Comparison of ENCODE assay signal across 18 cellular contexts in the genomic region with DNA sequence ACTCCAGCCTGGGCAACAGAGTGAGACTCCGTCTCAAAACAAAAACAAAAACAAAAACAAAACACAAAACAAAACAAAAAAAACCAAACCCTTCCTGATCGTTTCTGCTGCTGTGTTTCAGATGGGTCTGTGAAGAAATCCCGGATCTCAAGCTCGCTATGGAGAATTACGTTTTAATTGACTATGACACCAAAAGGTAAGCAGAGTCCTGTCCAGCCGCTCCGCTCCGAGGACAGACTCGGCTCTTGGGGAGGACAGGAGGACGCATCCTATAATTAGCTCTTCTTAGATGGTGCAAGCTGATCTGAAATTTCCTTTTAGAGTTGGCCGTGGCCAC. TPM values are rescaled to one million over a fixed set of nuclear protein-coding genes. Genes with fewer than 3 reads are reported as not detected.
DNase-seq lines count a peak whose midpoint lies in the region; ATAC-seq and TF ChIP-seq lines count a peak whose summit lies in the region.
"Had no signal": no experiment of that assay in that cellular context is flagged by ENCODE, and none has a peak within 500 bp of the region (broad histone marks: within the 10 kb centered on the region; RNA-seq: fewer than 3 reads in every experiment).

No MANE protein-coding gene starts in this region.

- no peak overlapping the region for H3K23ac ChIP-seq in H9 (ENCODE audit: insufficient read length, low read depth, low read length)

- H2AFZ ChIP-seq in H9 (ENCODE audit: low read length), result no peak overlapping the region

- H2BK120ac ChIP-seq in H9 (ENCODE audit: low read depth, low read length, poor library complexity, severe bottlenecking), result no peak overlapping the region

- H3K36me3 ChIP-seq in muscle layer of duodenum (ENCODE audit: control insufficient read depth in 1 of 2, insufficient read depth in 2 of 2, low read length in 2 of 2) (peaks cover 5 to 38% of the 10 kb centered on the region in 2 donors), stomach (peaks cover 29 to 95% (median 81%) of the 10 kb centered on the region in 4 donors)

- no peak overlapping the region for H2BK15ac ChIP-seq in H9 (ENCODE audit: low read depth, low read length)

- H3K79me2 ChIP-seq in H9 (ENCODE audit: insufficient read depth, low read length), result peaks cover 2% of the 10 kb centered on the region; the same call in 1 of the 2 replicates

- no peak overlapping the region for H3K14ac ChIP-seq in H9 (ENCODE audit: insufficient read depth, low read length)

- WGBS in H9 (ENCODE audit: extremely low coverage, insufficient read length, low lambda C conversion rate), result no CpG with 5 or more reads among the region's 11 CpGs
- 48 to 76% (median 62%) methylated on average over 11 of the region's 11 CpGs for whole genome bisulfite sequencing in stomach, 5 donors

- no peaks in the 10 kb centered on the region for H4K20me1 ChIP-seq in H9 (ENCODE audit: control insufficient read depth, insufficient read depth, insufficient read length)

- no peak overlapping the region for H3K4ac ChIP-seq in H9 (ENCODE audit: low read depth, low read length)

- peak overlapping the region; percentile 16 for H3K4me3 ChIP-seq in choroid plexus epithelial cell (ENCODE audit: low read depth, low read length)
- H3K4me3 ChIP-seq in muscle layer of duodenum (ENCODE audit: low read depth in 1 of 2, low read length in 2 of 2), result peak overlapping the region; percentile 4 to 28
- H3K4me3 ChIP-seq in stomach, result no peak overlapping the region
- H3K4me3 ChIP-seq: adrenal gland, HAP-1 had no signal

- peaks cover 3% of the 10 kb centered on the region for H3K79me1 ChIP-seq in H9 (ENCODE audit: insufficient read depth, low read depth, low read length, poor library complexity, severe bottlenecking)

- H3K4me3 Mint-ChIP-seq in H9, result no peak overlapping the region
- H3K4me3 Mint-ChIP-seq: activated CD4-positive, alpha-beta T cell treated with anti-CD3 and anti-CD28 coated beads, Interleukin-2, amount 10 ng/mL, durations not matched to agents 24 days and 14 days; B cell; naive B cell had no signal

- no peak overlapping the region for H3K9ac ChIP-seq in H9 (ENCODE audit: extremely low read depth, insufficient read length, low read length)

- H3T11ph ChIP-seq in H9 (ENCODE audit: low read length), result no peak overlapping the region

- TF ChIP-seq EP300 in stomach (IDR thresholded peaks at IDR 0.05), result no peak

- intact Hi-C loops in stomach (cut with DNase I; ENCODE audit: low total_unique reads), result no loop called here

- H3K27ac Mint-ChIP-seq in H9, result peak overlapping the region; percentile 69 to 91 (median 74); a peak in 5 of 7 replicates
- H3K27ac Mint-ChIP-seq: activated CD4-positive, alpha-beta T cell treated with anti-CD3 and anti-CD28 coated beads, Interleukin-2, amount 10 ng/mL, durations not matched to agents 24 days and 14 days; B cell had no signal

- no peak overlapping the region for H4K91ac ChIP-seq in H9 (ENCODE audit: insufficient read length, low read depth, low read length)

- no peaks in the 10 kb centered on the region for H3K27me3 Mint-ChIP-seq in H9 (ENCODE audit: low read depth)
- H3K27me3 Mint-ChIP-seq: activated CD4-positive, alpha-beta T cell treated with anti-CD3 and anti-CD28 coated beads, Interleukin-2, amount 10 ng/mL, durations not matched to agents 24 days and 14 days; B cell; naive B cell had no signal

- no peak for DNase-seq in H9
- DNase-seq in choroid plexus epithelial cell (ENCODE audit: low read depth), result no peak
- no peak for DNase-seq in stomach
- no peak for DNase-seq in DMS153 treated with DMSO at 0.1 percent for 48 hours (lab: John Stamatoyannopoulos, UW; ENCODE audit: unreplicated experiment)
- DNase-seq in activated CD4-positive, alpha-beta T cell treated with anti-CD3 and anti-CD28 coated beads for 1 hour, result no peak
- no peak for DNase-seq in mesenteric fat pad (ENCODE audit: low spot score)
- DNase-seq: activated CD4-positive, alpha-beta T cell treated with anti-CD3 and anti-CD28 coated beads, Interleukin-2, amount 10 ng/mL, durations not matched to agents 24 days and 14 days; activated T-cell treated with anti-CD3 and anti-CD28 coated beads, Interleukin-2, amount 50 U/mL, for 48 hours; Kasumi-1; naive B cell; NCI-H524; RPMI8226 had no signal

- H3K9me3 ChIP-seq in H9 (ENCODE audit: control insufficient read depth, low read depth, low read length), result no peaks in the 10 kb centered on the region
- no peaks in the 10 kb centered on the region for H3K9me3 ChIP-seq in muscle layer of duodenum (ENCODE audit: control insufficient read depth in 1 of 2, low read length in 2 of 2)
- H3K9me3 ChIP-seq in stomach, result no peaks in the 10 kb centered on the region
- H3K9me3 ChIP-seq: adrenal gland, HAP-1 had no signal

- no peak for TF ChIP-seq CTCF in H9 (conservative IDR thresholded peaks at IDR 0.05)
- TF ChIP-seq CTCF in choroid plexus epithelial cell (conservative IDR thresholded peaks at IDR 0.05; ENCODE audit: low read depth, low read length), result no peak
- TF ChIP-seq CTCF in stomach (IDR thresholded peaks at IDR 0.05), result no peak

- 0 out of 4 replicates have a peak, but pooled peaks cover 0 to 5% of the 10 kb centered on the region in 2 experiments for H3K4me1 Mint-ChIP-seq in H9

- no peak for TF ChIP-seq POLR2A in stomach (IDR thresholded peaks at IDR 0.05)

- no peak overlapping the region for H3K56ac ChIP-seq in H9 (ENCODE audit: insufficient read length, low read depth, low read length)

- H2BK5ac ChIP-seq in H9 (ENCODE audit: insufficient read length, low read length), result no peak overlapping the region

- no peak for ATAC-seq in HG03097 (IDR thresholded peaks at IDR 0.05; ENCODE audit: low FRiP score, unreplicated experiment)

- no peak overlapping the region for H2AK5ac ChIP-seq in H9 (ENCODE audit: insufficient read length, low read length)

- no peak overlapping the region for H2BK12ac ChIP-seq in H9 (ENCODE audit: insufficient read length, low read depth, low read length)

- H3K27me3 ChIP-seq in H9 (ENCODE audit: insufficient read depth, low read length), result no peaks in the 10 kb centered on the region
- no peaks in the 10 kb centered on the region for H3K27me3 ChIP-seq in muscle layer of duodenum (ENCODE audit: low read depth, low read length)
- H3K27me3 ChIP-seq in stomach, result no peaks in the 10 kb centered on the region
- H3K27me3 ChIP-seq: adrenal gland had no signal

- peaks cover 16 to 46% (median 41%) of the 10 kb centered on the region in 3 experiments; a peak in 6 of 7 replicates for H3K36me3 Mint-ChIP-seq in H9 (ENCODE audit: insufficient read depth in 1 of 3, low read depth in 3 of 3)
- H3K36me3 Mint-ChIP-seq: naive B cell had no signal

- H2BK20ac ChIP-seq in H9 (ENCODE audit: low read depth, low read length, poor library complexity, severe bottlenecking), result no peak overlapping the region

- no peak overlapping the region for H4K5ac ChIP-seq in H9 (ENCODE audit: insufficient read length, low read depth, low read length)

- no peaks in the 10 kb centered on the region for H3K4me1 ChIP-seq in H9 (ENCODE audit: insufficient read depth, low read length)
- peaks cover 10 to 57% of the 10 kb centered on the region in 2 donors for H3K4me1 ChIP-seq in muscle layer of duodenum (ENCODE audit: control insufficient read depth in 1 of 2, insufficient read depth in 2 of 2, low read length in 2 of 2)
- peaks cover 14 to 72% (median 44%) of the 10 kb centered on the region in 4 donors for H3K4me1 ChIP-seq in stomach
- H3K4me1 ChIP-seq: HAP-1 had no signal

- no peak overlapping the region for H4K8ac ChIP-seq in H9 (replicated peaks; ENCODE audit: insufficient read length, low read depth, low read length)

- no peak overlapping the region for H3K4me2 ChIP-seq in H9 (ENCODE audit: insufficient read depth, insufficient read length, low read length)

- no peak overlapping the region for H3K27ac ChIP-seq in H9 (ENCODE audit: insufficient read length, low read depth, low read length)
- no peak overlapping the region for H3K27ac ChIP-seq in muscle layer of duodenum (ENCODE audit: low read length)
- peak overlapping the region in 4 of 5 donors; percentile 45 to 81 (median 74) for H3K27ac ChIP-seq in stomach
- H3K27ac ChIP-seq: HL-60 had no signal

- H3K18ac ChIP-seq in H9 (ENCODE audit: insufficient read length, low read depth, low read length), result no peak overlapping the region

- no peaks in the 10 kb centered on the region for H3K23me2 ChIP-seq in H9 (ENCODE audit: insufficient read length, low read depth, low read length, poor library complexity, severe bottlenecking)

- no peaks in the 10 kb centered on the region for H3K9me3 Mint-ChIP-seq in H9
- H3K9me3 Mint-ChIP-seq: activated CD4-positive, alpha-beta T cell treated with anti-CD3 and anti-CD28 coated beads, Interleukin-2, amount 10 ng/mL, durations not matched to agents 24 days and 14 days; naive B cell had no signal

RNA-seq across cellular contexts. Expression of a gene that starts 22.0 kb away (rescaled TPM):
- 78.5 and 81.6 TPM in 2 replicates for total RNA-seq in H9 (2021)
- 10 to 100 TPM; 10.5 to 71.8 (median 28.1) TPM for total RNA-seq in stomach
- polyA plus RNA-seq in stomach, result 1 to 10 TPM; 3.8 to 6.4 (median 5.0) TPM
- total RNA-seq in mesenteric fat pad, result 34.0 TPM

RNA-seq across cellular contexts. Expression of a gene that starts 34.3 kb away (rescaled TPM):
- total RNA-seq in H9 (2021), result 142 and 147 TPM in 2 replicates
- total RNA-seq in stomach, result 100 to 1,000 TPM in 4 of 5 donors, 10 to 100 TPM in 1; 49.0 to 340 (median 134) TPM
- polyA plus RNA-seq in stomach, result 10 to 100 TPM; 53.8 to 59.6 (median 59.4) TPM
- 127 TPM for total RNA-seq in mesenteric fat pad

RNA-seq across cellular contexts. Expression of a gene that starts 50.4 kb away (rescaled TPM):
- 139 and 148 TPM in 2 replicates for total RNA-seq in H9 (2021)
- total RNA-seq in stomach, result 100 to 1,000 TPM in 2 of 5 donors, 10 to 100 TPM in 3; 22.2 to 459 (median 96.9) TPM
- polyA plus RNA-seq in stomach, result 100 to 1,000 TPM; 113 to 173 (median 132) TPM
- total RNA-seq in mesenteric fat pad, result 46.4 TPM

RNA-seq across cellular contexts. Expression of a gene that starts 50.9 kb away (rescaled TPM):
- 166 and 167 TPM in 2 replicates for total RNA-seq in H9 (2021)
- total RNA-seq in stomach, result 100 to 1,000 TPM in 1 of 5 donors, 10 to 100 TPM in 4; 25.8 to 214 (median 33.9) TPM
- 10 to 100 TPM; 33.3 to 42.4 (median 40.2) TPM for polyA plus RNA-seq in stomach
- total RNA-seq in mesenteric fat pad, result 46.2 TPM

Comparison
In these comparisons a context has a peak if more than half of its experiments do, and no peak if none do; other contexts are left out.
1. H3K27ac ChIP-seq: peak in stomach (4 of 5); none in H9 (single experiment) and muscle layer of duodenum (single experiment).
2. H3K4me3 ChIP-seq: peak in choroid plexus epithelial cell (single experiment) and muscle layer of duodenum (2 of 2); none in stomach (0 of 4).